In the genomic region with DNA sequence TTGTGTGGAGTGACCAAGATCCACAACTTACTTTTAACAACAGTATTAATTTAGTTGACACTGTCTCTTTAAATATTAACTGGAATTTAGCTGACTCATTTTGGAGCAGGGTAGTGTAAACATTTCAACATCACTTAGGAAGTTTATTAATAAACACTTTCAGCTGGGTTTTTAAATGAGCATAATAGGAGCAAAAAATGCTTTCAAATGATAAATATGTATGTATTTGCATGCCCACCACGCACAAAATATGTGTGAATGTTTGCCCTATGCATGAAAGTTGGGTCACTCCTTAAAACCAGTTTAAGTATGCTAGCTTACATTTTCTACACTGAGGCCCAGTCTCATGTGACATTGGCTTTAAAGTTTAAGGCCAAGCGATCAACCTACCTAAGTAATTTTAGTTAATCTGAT, we compare ENCODE assay signal across 8 cellular contexts. TPM values are rescaled to one million over a fixed set of nuclear protein-coding genes. Genes with fewer than 3 reads are reported as not detected.
A peak's percentile ranks its signal among the peaks of the same experiment; 100 is the strongest.
DNase-seq lines count a peak whose midpoint lies in the region; ATAC-seq, FAIRE-seq and TF ChIP-seq lines count a peak whose summit lies in the region.

No MANE protein-coding gene starts in this region.

- H3K4me3 Mint-ChIP-seq in activated CD4-positive, alpha-beta T cell treated with anti-CD3 and anti-CD28 coated beads, Interleukin-2, amount 10 ng/mL, durations not matched to agents 24 days and 14 days: peak overlapping the region; percentile 91
- H3K4me3 Mint-ChIP-seq in activated naive CD8-positive, alpha-beta T cell treated with anti-CD3 and anti-CD28 coated beads, Interleukin-2, amount 10 ng/mL, durations not matched to agents 7 days and 5 days: peak overlapping the region; percentile 92

- peak overlapping the region; percentile 96 for H3K27ac ChIP-seq in keratinocyte (ENCODE audit: control insufficient read depth, insufficient read depth, low read length)
- H3K27ac ChIP-seq in temporal lobe (ENCODE audit: low read depth, low read length): peak overlapping the region; percentile 96

- H3K4me1 Mint-ChIP-seq in activated CD4-positive, alpha-beta T cell treated with anti-CD3 and anti-CD28 coated beads, Interleukin-2, amount 10 ng/mL, durations not matched to agents 24 days and 14 days: peaks cover 48% of the 10 kb centered on the region
- H3K4me1 Mint-ChIP-seq in activated naive CD8-positive, alpha-beta T cell treated with anti-CD3 and anti-CD28 coated beads, Interleukin-2, amount 10 ng/mL, durations not matched to agents 7 days and 5 days: peaks cover 38% of the 10 kb centered on the region

- H3K9me3 ChIP-seq in keratinocyte (ENCODE audit: control insufficient read depth, low read depth, low read length): no peaks in the 10 kb centered on the region

- dilution Hi-C loops in keratinocyte (cut with MboI; ENCODE audit: extremely low pct_ligation_motif_present, low sequenced_read_pairs): loop anchor here (25.0 kb wide), 1 partner anchor 225 kb away; no protein-coding TSS in a partner anchor

- H3K9ac ChIP-seq in keratinocyte (ENCODE audit: control insufficient read depth, extremely low read depth, insufficient read depth, low read length): peak overlapping the region; percentile 89

- H3K36me3 ChIP-seq in keratinocyte (ENCODE audit: control insufficient read depth in 2 of 2, extremely low read depth in 1 of 2, insufficient read depth in 2 of 2, low read length in 2 of 2): peaks cover 15 to 16% of the 10 kb centered on the region in 2 experiments

- no peaks in the 10 kb centered on the region for H3K9me1 ChIP-seq in keratinocyte (ENCODE audit: control insufficient read depth, extremely low read depth, insufficient read depth, low read length)

- H3K9me3 Mint-ChIP-seq in activated CD4-positive, alpha-beta T cell treated with anti-CD3 and anti-CD28 coated beads, Interleukin-2, amount 10 ng/mL, durations not matched to agents 24 days and 14 days: no peaks in the 10 kb centered on the region
- no peaks in the 10 kb centered on the region for H3K9me3 Mint-ChIP-seq in activated naive CD8-positive, alpha-beta T cell treated with anti-CD3 and anti-CD28 coated beads, Interleukin-2, amount 10 ng/mL, durations not matched to agents 7 days and 5 days

- no peak for FAIRE-seq in keratinocyte (lab: Jason Lieb, UNC)

- H4K20me1 ChIP-seq in keratinocyte (ENCODE audit: control insufficient read depth, extremely low read depth, insufficient read depth, low read length): peaks cover 26% of the 10 kb centered on the region

- H3K27ac Mint-ChIP-seq in activated CD4-positive, alpha-beta T cell treated with anti-CD3 and anti-CD28 coated beads, Interleukin-2, amount 10 ng/mL, durations not matched to agents 24 days and 14 days: peak overlapping the region; percentile 86
- H3K27ac Mint-ChIP-seq in activated naive CD8-positive, alpha-beta T cell treated with anti-CD3 and anti-CD28 coated beads, Interleukin-2, amount 10 ng/mL, durations not matched to agents 7 days and 5 days: no peak overlapping the region

- H3K4me1 ChIP-seq in keratinocyte (ENCODE audit: control insufficient read depth, extremely low read depth, insufficient read depth, low read length): peaks cover 27% of the 10 kb centered on the region

- H2AFZ ChIP-seq in keratinocyte (ENCODE audit: control insufficient read depth, low read length): no peak overlapping the region

- no peak for ATAC-seq in activated naive CD8-positive, alpha-beta T cell treated with anti-CD3 and anti-CD28 coated beads, Interleukin-2, amount 10 ng/mL, durations not matched to agents 7 days and 5 days (ENCODE audit: low read depth)
- no peak for ATAC-seq in HG02938 (IDR thresholded peaks at IDR 0.05; ENCODE audit: unreplicated experiment)

- no peaks in the 10 kb centered on the region for H3K27me3 ChIP-seq in keratinocyte (ENCODE audit: control insufficient read depth, extremely low read depth, insufficient read depth, low read length)

- POLR2A ChIA-PET in activated naive CD8-positive, alpha-beta T cell treated with anti-CD3 and anti-CD28 coated beads, Interleukin-2, amount 10 ng/mL, durations not matched to agents 7 days and 5 days (lab: Charles Lee): interaction anchor here (0.8 kb wide), 1 partner anchor 451 kb away, joined by 5 read pairs; a partner anchor contains a TSS

- peaks cover 50% of the 10 kb centered on the region for H3K36me3 Mint-ChIP-seq in activated CD4-positive, alpha-beta T cell treated with anti-CD3 and anti-CD28 coated beads, Interleukin-2, amount 10 ng/mL, durations not matched to agents 24 days and 14 days (ENCODE audit: low read depth)
- peaks cover 26% of the 10 kb centered on the region for H3K36me3 Mint-ChIP-seq in activated naive CD8-positive, alpha-beta T cell treated with anti-CD3 and anti-CD28 coated beads, Interleukin-2, amount 10 ng/mL, durations not matched to agents 7 days and 5 days

- intact Hi-C loops in activated CD4-positive, alpha-beta T cell treated with anti-CD3 and anti-CD28 coated beads, Interleukin-2, amount 10 ng/mL, durations not matched to agents 24 days and 14 days (cut with micrococcal nuclease): loop anchor here (2.0 to 10.0 kb wide), 4 partner anchors 13 to 1947 kb away; a partner anchor contains a TSS

- H3K4me3 ChIP-seq in keratinocyte (ENCODE audit: control insufficient read depth in 2 of 3, extremely low read depth in 1 of 3, insufficient read depth in 2 of 3, low read depth in 1 of 3, low read length in 3 of 3): peak overlapping the region; percentile 73 to 91 (median 86)

- no peak for DNase-seq in activated CD4-positive, alpha-beta T cell treated with anti-CD3 and anti-CD28 coated beads, Interleukin-2, amount 10 ng/mL, durations not matched to agents 24 days and 14 days
- DNase-seq in activated CD4-positive, alpha-beta T cell treated with anti-CD3 and anti-CD28 coated beads, Interleukin-2, amount 50 U/mL, for 48 hours: no peak
- no peak for DNase-seq in activated naive CD8-positive, alpha-beta T cell treated with anti-CD3 and anti-CD28 coated beads, Interleukin-2, amount 10 ng/mL, durations not matched to agents 7 days and 5 days
- DNase-seq in keratinocyte (ENCODE audit: low read depth, low spot score) (no peak), EL (no peak)
- DNase-seq in activated CD4-positive, alpha-beta T cell treated with anti-CD3 and anti-CD28 coated beads for 4 hours: no peak

- H3K4me2 ChIP-seq in keratinocyte (ENCODE audit: control insufficient read depth, extremely low read depth, insufficient read depth, low read depth, low read length): peak overlapping the region; percentile 99

- TF ChIP-seq CTCF in keratinocyte (optimal IDR thresholded peaks at IDR 0.05 in 1 of 3, IDR thresholded peaks at IDR 0.05 in 1 of 3, conservative IDR thresholded peaks at IDR 0.05 in 1 of 3; ENCODE audit: extremely low read depth in 1 of 3, insufficient read depth in 2 of 3, low read length in 3 of 3): no peak

- H3K27me3 Mint-ChIP-seq in activated CD4-positive, alpha-beta T cell treated with anti-CD3 and anti-CD28 coated beads, Interleukin-2, amount 10 ng/mL, durations not matched to agents 24 days and 14 days: no peaks in the 10 kb centered on the region
- no peaks in the 10 kb centered on the region for H3K27me3 Mint-ChIP-seq in activated naive CD8-positive, alpha-beta T cell treated with anti-CD3 and anti-CD28 coated beads, Interleukin-2, amount 10 ng/mL, durations not matched to agents 7 days and 5 days

- peaks cover 77% of the 10 kb centered on the region for H3K79me2 ChIP-seq in keratinocyte (ENCODE audit: control insufficient read depth, insufficient read depth, low read length)

RNA-seq across cellular contexts. Expression of a gene that starts 2.9 kb away (rescaled TPM):
- total RNA-seq in activated CD4-positive, alpha-beta T cell treated with anti-CD3 and anti-CD28 coated beads, Interleukin-2, amount 10 ng/mL, durations not matched to agents 24 days and 14 days: 115 and 121 TPM in 2 replicates
- 10 to 100 TPM; 83.3 to 83.7 TPM for total RNA-seq in activated naive CD8-positive, alpha-beta T cell treated with anti-CD3 and anti-CD28 coated beads, Interleukin-2, amount 10 ng/mL, durations not matched to agents 7 days and 5 days
- polyA plus RNA-seq in keratinocyte: 39.2 to 67.9 TPM (median 67.3 TPM) in 3 replicates
- 244 TPM for polyA plus RNA-seq in keratinocyte (2011; ENCODE audit: low read depth)
- 30.5 and 64.9 TPM in 2 replicates for polyA plus RNA-seq in keratinocyte (2011; cell fraction: cytosol; rRNA removed)
- 93.2 and 112 TPM in 2 replicates for polyA plus RNA-seq in keratinocyte (2011; cell fraction: nucleus; rRNA removed)
- 63.6 and 146 TPM in 2 replicates for polyA plus RNA-seq in keratinocyte (2012; ENCODE audit: low replicate concordance)
- polyA minus RNA-seq in keratinocyte: 11.9 to 48.9 TPM (median 30.8 TPM) in 3 replicates
- 42.0 TPM for polyA minus RNA-seq in keratinocyte (2011; cell fraction: cytosol; rRNA and poly(A)+ RNA removed)
- 80.9 and 119 TPM in 2 replicates for polyA minus RNA-seq in keratinocyte (2011; cell fraction: nucleus; rRNA and poly(A)+ RNA removed)
- total RNA-seq in temporal lobe: 218 TPM
